7 cellular contexts compared by ENCODE assay signal in the genomic region with DNA sequence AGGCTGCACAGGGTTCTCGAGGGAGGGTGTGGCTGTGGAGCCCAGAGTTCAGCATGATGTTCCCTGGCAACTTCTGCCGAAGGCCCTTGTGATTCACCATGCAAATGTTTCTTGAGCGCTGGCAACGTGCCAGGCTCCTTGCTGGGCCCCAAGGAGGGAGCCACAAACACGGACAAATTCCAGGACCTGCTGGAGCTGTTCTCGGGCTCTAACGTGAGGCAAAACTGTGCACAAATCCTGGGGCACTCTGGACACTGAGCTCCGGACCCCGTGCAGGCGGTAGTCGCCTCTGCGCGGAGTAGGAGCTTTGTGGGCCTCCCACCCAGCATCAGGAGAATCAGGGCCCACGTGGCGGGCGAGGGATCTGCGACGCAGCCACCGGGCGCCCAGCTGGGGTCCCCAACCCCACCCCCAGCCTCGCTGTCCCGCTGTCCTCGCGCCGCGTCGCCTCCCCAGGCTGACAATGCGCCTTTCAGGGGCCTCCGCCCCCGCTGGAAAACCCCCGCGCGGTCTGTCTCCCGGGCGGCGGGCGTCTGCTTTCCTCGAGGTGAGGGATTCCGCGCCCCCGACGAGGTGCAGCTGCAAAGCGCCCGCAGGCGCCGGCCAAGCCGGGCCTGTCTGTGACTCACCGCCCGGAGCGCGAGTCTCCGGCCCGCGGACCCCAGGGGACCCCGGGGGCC. TPM values are rescaled to one million over a fixed set of nuclear protein-coding genes. Genes with fewer than 3 reads are reported as not detected.
DNase-seq lines count a peak whose midpoint lies in the region; ATAC-seq, FAIRE-seq and TF ChIP-seq lines count a peak whose summit lies in the region.

No MANE protein-coding gene starts in this region.

- FAIRE-seq in HTR-8/SVneo (lab: Jason Lieb, UNC): no peak

- H3K27ac ChIP-seq in right cardiac atrium (ENCODE audit: low read length) (no peak overlapping the region), thyroid gland (peak overlapping the region; percentile 92 to 98 (median 97))

- H3K9ac ChIP-seq in adipocyte (ENCODE audit: low read length): peak overlapping the region; percentile 79

- intact Hi-C loops in right cardiac atrium (cut with DNase I) (no loop called here), thyroid gland (cut with DNase I) (no loop called here)

- H3K9me3 ChIP-seq in adipocyte (ENCODE audit: control insufficient read depth, low read length) (no peaks in the 10 kb centered on the region), right cardiac atrium (ENCODE audit: control insufficient read depth, low read length) (no peaks in the 10 kb centered on the region), thyroid gland (no peaks in the 10 kb centered on the region)

- ATAC-seq in right cardiac atrium: peak; percentile 71 to 72
- no peak for ATAC-seq in HG02973 (IDR thresholded peaks at IDR 0.05; ENCODE audit: unreplicated experiment)
- no peak for ATAC-seq in GM18511 (IDR thresholded peaks at IDR 0.05; ENCODE audit: unreplicated experiment)

- peaks cover 82% of the 10 kb centered on the region for H3K4me1 ChIP-seq in adipocyte (ENCODE audit: control insufficient read depth, insufficient read depth, low read length)
- peaks cover 6% of the 10 kb centered on the region for H3K4me1 ChIP-seq in right cardiac atrium (ENCODE audit: control insufficient read depth, insufficient read depth, low read length)
- peaks cover 40 to 71% of the 10 kb centered on the region in 2 donors for H3K4me1 ChIP-seq in thyroid gland

- DNase-seq in HTR-8/SVneo (ENCODE audit: insufficient read length, low spot score) (peak; percentile 71), adipocyte (ENCODE audit: low read depth) (peak; percentile 79), right cardiac atrium (peak; percentile 80 to 90 (median 82)), thyroid gland (peak; percentile 81 to 86)
- DNase-seq in activated CD4-positive, alpha-beta T cell treated with anti-CD3 and anti-CD28 coated beads, Interleukin-2, amount 50 U/mL, for 4 hours: no peak

- TF ChIP-seq CTCF in thyroid gland (IDR thresholded peaks at IDR 0.05): no peak

- no peaks in the 10 kb centered on the region for H3K36me3 ChIP-seq in adipocyte (ENCODE audit: control insufficient read depth, insufficient read depth, low read length, severe bottlenecking)
- H3K36me3 ChIP-seq in thyroid gland: no peaks in the 10 kb centered on the region

- TF ChIP-seq POLR2A in thyroid gland (IDR thresholded peaks at IDR 0.05): no peak

- H3K27me3 ChIP-seq in adipocyte (replicated peaks; ENCODE audit: control insufficient read depth, insufficient read depth, low read length) (no peaks in the 10 kb centered on the region), right cardiac atrium (ENCODE audit: control insufficient read depth, insufficient read depth) (no peaks in the 10 kb centered on the region), thyroid gland (no peaks in the 10 kb centered on the region)

- WGBS in right cardiac atrium: 28% methylated on average over 55 of the region's 55 CpGs
- 19 to 41% methylated on average over 24 to 27 of the region's 55 CpGs for WGBS in thyroid gland, 2 donors

- H3K4me3 ChIP-seq in adipocyte (ENCODE audit: low read length) (peak overlapping the region; percentile 60), right cardiac atrium (ENCODE audit: low read length) (no peak overlapping the region), thyroid gland (replicated peaks in 1 of 3) (no peak overlapping the region)

RNA-seq across cellular contexts. Expression of a gene that starts 31.7 kb away (rescaled TPM):
- total RNA-seq in right cardiac atrium: under 1 TPM; 0.25 to 0.86 (median 0.49) TPM
- polyA plus RNA-seq in right cardiac atrium: 0.38 TPM
- total RNA-seq in thyroid gland: 100 to 1,000 TPM in 1 of 4 donors, 10 to 100 TPM in 3; 45.5 to 119 (median 66.3) TPM

RNA-seq across cellular contexts. Expression of a gene that starts 40.9 kb away (rescaled TPM):
- total RNA-seq in right cardiac atrium: not detected
- 0.07 TPM for polyA plus RNA-seq in right cardiac atrium
- total RNA-seq in thyroid gland: 1 to 10 TPM in 2 of 4 donors, not detected in 2; 1.0 to 2.8 TPM

Comparison
In these comparisons a context has a peak if more than half of its experiments do, and no peak if none do; other contexts are left out.
1. DNase-seq: peak in HTR-8/SVneo (single experiment), adipocyte (single experiment), right cardiac atrium (3 of 3) and thyroid gland (2 of 2); none in activated CD4-positive, alpha-beta T cell treated with anti-CD3 and anti-CD28 coated beads, Interleukin-2, amount 50 U/mL, for 4 hours (0 of 2).
2. ATAC-seq: peak in right cardiac atrium (2 of 2); none in HG02973 (single experiment) and GM18511 (single experiment).
3. RNA of a gene that starts 31.7 kb away (total RNA-seq): 45.5 to 119 TPM in thyroid gland; 0.25 to 0.86 TPM in right cardiac atrium; every median in the first group is over 10 times any median in the second.